ENCODE assay signal across 20 cellular contexts in the genomic region with DNA sequence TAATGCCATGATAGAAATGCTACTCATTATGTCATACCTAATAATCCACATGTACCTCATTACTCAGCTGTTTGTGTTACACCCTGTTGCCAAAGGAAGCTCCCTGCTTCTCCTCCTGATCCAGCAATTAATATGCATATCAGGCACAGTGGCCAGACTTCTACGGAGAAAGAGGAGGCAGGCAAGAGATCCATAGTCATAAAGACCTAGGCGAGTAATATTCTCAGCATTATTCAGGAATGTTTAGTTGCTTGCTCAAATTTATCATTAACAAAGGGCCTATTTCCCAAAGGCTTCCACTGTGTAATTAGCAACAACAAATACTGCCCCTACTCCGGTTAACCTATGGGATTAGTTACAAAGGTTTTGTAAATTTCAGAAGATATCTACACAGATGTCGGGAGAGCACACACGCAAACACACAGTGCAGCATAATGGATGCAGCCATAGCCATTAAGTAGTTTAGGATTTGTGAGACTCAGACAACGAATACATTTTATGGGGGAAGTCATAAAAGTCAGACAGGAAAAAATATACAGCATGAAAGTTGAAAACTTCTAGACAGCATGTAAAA.
DNase-seq lines count a peak whose midpoint lies in the region; ATAC-seq and TF ChIP-seq lines count a peak whose summit lies in the region.
"Had no signal": no experiment of that assay in that cellular context is flagged by ENCODE, and none has a peak within 500 bp of the region (broad histone marks: within the 10 kb centered on the region; RNA-seq: fewer than 3 reads in every experiment).

No MANE protein-coding gene starts in this region.

- H3K36me3 ChIP-seq in suprapubic skin (no peaks in the 10 kb centered on the region), MG63 (no peaks in the 10 kb centered on the region)
- H3K36me3 ChIP-seq: esophagus muscularis mucosa, thoracic aorta had no signal

- peaks cover 51% of the 10 kb centered on the region for H3K4me1 ChIP-seq in suprapubic skin
- H3K4me1 ChIP-seq: esophagus muscularis mucosa had no signal

- no peaks in the 10 kb centered on the region for H3K9me3 ChIP-seq in suprapubic skin
- H3K9me3 ChIP-seq in MG63 = no peaks in the 10 kb centered on the region
- H3K9me3 ChIP-seq: esophagus muscularis mucosa, thoracic aorta had no signal

- H3K27me3 ChIP-seq in suprapubic skin (no peaks in the 10 kb centered on the region), MG63 (no peaks in the 10 kb centered on the region)
- H3K27me3 ChIP-seq: esophagus muscularis mucosa had no signal

- no peak for ATAC-seq in HG03045 (IDR thresholded peaks at IDR 0.05; ENCODE audit: unreplicated experiment)

- peak overlapping the region; percentile 76 for H3K27ac ChIP-seq in suprapubic skin
- H3K27ac ChIP-seq: C4-2B, coronary artery, esophagus muscularis mucosa, thoracic aorta had no signal

- DNase-seq in NCI-H748 (lab: John Stamatoyannopoulos, UW; ENCODE audit: unreplicated experiment) = peak; percentile 29
- DNase-seq in NCI-H748 treated with DMSO at 0.1 percent for 48 hours (lab: John Stamatoyannopoulos, UW) = no peak
- peak; percentile 45 for DNase-seq in dermis blood vessel endothelial cell
- peak; percentile 45 for DNase-seq in left kidney (ENCODE audit: low read depth, low spot score)
- no peak for DNase-seq in suprapubic skin (ENCODE audit: low spot score in 2 of 2)
- DNase-seq in central memory CD4-positive, alpha-beta T cell = no peak
- no peak for DNase-seq in MG63
- DNase-seq: 8988T, aorta, GOT3, head of caudate nucleus, left colon, NCI-H2081 treated with DMSO at 0.1 percent for 48 hours, retina, T-helper 2 cell had no signal

- no peak for TF ChIP-seq EP300 in suprapubic skin (IDR thresholded peaks at IDR 0.05)

- TF ChIP-seq POLR2A in suprapubic skin (IDR thresholded peaks at IDR 0.05) = no peak

- WGBS in suprapubic skin = 66% methylated on average over 6 of the region's 6 CpGs

- no peak for TF ChIP-seq CTCF in suprapubic skin (IDR thresholded peaks at IDR 0.05)

- no peak overlapping the region for H3K4me3 ChIP-seq in suprapubic skin
- H3K4me3 ChIP-seq in MG63 = no peak overlapping the region
- H3K4me3 ChIP-seq: coronary artery, esophagus muscularis mucosa, thoracic aorta had no signal

Comparison
In these comparisons a context has a peak if more than half of its experiments do, and no peak if none do; other contexts are left out.
1. DNase-seq: peak in NCI-H748 (single experiment), dermis blood vessel endothelial cell (single experiment) and left kidney (single experiment); none in NCI-H748 treated with DMSO at 0.1 percent for 48 hours (single experiment), suprapubic skin (0 of 2), central memory CD4-positive, alpha-beta T cell (single experiment) and MG63 (single experiment).